In the genomic region with DNA sequence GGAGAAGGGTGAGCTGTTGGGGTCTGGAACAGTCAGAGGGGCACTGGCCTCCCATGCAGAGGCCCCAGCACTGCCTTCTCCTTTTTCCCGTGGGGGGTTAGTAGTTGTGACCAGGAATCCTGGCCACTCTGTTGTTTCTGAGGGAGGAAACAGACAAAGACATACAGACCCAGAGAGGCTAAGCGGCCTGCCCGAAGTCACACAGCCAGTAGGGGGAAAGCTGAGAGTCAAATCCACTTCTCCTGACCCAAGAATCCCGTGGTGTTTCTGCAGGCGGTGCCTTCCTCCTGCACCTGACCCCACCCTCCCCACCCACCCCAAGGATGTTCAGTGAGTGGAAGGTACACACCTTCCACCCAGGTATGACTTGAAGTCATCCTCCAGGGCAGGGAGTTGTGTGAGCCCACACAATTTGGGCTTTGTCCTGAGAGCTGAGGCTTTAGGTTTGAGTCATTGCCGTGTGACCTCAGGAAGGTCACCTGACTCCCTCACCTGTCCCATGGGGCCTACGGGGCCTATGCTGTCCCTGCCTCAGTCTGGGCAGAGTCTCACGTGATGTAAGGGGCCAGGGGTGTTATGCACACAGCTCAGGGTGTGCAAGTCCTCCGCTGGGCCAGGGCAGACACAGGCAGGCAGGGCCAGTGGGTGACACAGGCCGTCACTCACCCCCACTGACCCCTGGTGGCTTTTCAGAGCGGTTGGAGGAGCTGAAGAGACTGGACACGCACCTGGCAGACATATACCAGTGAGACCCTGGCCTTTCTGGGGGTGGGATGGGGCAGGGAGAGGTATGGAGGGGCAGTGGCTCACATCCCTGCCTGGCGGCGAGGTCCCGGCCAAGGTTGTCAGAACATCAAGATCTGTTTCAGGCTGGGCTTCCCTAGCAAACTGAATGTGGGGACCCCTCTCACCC, we compare ENCODE assay signal across 1 cellular context.
A peak's percentile ranks its signal among the peaks of the same experiment; 100 is the strongest.
TF ChIP-seq lines count a peak whose summit lies in the region.

No MANE protein-coding gene starts in this region.

TF ChIP-seq in HepG2, 621 proteins besides CTCF, POLR2A, EP300 and RAD21 (continued from another document and continues in another):
- TF ChIP-seq, protein P1, sequence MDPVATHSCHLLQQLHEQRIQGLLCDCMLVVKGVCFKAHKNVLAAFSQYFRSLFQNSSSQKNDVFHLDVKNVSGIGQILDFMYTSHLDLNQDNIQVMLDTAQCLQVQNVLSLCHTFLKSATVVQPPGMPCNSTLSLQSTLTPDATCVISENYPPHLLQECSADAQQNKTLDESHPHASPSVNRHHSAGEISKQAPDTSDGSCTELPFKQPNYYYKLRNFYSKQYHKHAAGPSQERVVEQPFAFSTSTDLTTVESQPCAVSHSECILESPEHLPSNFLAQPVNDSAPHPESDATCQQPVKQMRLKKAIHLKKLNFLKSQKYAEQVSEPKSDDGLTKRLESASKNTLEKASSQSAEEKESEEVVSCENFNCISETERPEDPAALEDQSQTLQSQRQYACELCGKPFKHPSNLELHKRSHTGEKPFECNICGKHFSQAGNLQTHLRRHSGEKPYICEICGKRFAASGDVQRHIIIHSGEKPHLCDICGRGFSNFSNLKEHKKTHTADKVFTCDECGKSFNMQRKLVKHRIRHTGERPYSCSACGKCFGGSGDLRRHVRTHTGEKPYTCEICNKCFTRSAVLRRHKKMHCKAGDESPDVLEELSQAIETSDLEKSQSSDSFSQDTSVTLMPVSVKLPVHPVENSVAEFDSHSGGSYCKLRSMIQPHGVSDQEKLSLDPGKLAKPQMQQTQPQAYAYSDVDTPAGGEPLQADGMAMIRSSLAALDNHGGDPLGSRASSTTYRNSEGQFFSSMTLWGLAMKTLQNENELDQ (CRISPR knock-in tag; IDR thresholded peaks at IDR 0.05; ENCODE audit: borderline replicate concordance), result no peak
- TF ChIP-seq ZNF746 (CRISPR knock-in tag; IDR thresholded peaks at IDR 0.05) (no peak), ZSCAN29 (CRISPR knock-in tag; conservative IDR thresholded peaks at IDR 0.05) (0 out of 2 replicates have a peak, but pooled peaks have one; percentile 6), ASH2L (IDR thresholded peaks at IDR 0.05; ENCODE audit: insufficient read length, low read depth, low read length) (no peak), ZNF329 (CRISPR knock-in tag; IDR thresholded peaks at IDR 0.05; ENCODE audit: low read depth) (no peak), ZNF570 (CRISPR knock-in tag; IDR thresholded peaks at IDR 0.05; ENCODE audit: borderline replicate concordance) (no peak), MEIS2 (CRISPR knock-in tag; IDR thresholded peaks at IDR 0.05) (no peak; the same call in 1 of the 2 replicates), MXD4 (CRISPR knock-in tag; IDR thresholded peaks at IDR 0.05) (no peak), ZNF460 (CRISPR knock-in tag; IDR thresholded peaks at IDR 0.05; ENCODE audit: borderline replicate concordance) (no peak), ZNF256 (CRISPR knock-in tag; conservative IDR thresholded peaks at IDR 0.05) (no peak), IRX3 (CRISPR knock-in tag; IDR thresholded peaks at IDR 0.05; ENCODE audit: borderline replicate concordance, low read depth) (no peak), ZNF451 (CRISPR knock-in tag; IDR thresholded peaks at IDR 0.05) (no peak), NFKB2 (CRISPR knock-in tag; IDR thresholded peaks at IDR 0.05; ENCODE audit: borderline replicate concordance) (no peak), ZNF546 (CRISPR knock-in tag; conservative IDR thresholded peaks at IDR 0.05) (no peak), PLRG1 (conservative IDR thresholded peaks at IDR 0.05) (no peak), NFIC (IDR thresholded peaks at IDR 0.05; ENCODE audit: low read length) (no peak), ZNF761 (CRISPR knock-in tag; conservative IDR thresholded peaks at IDR 0.05) (no peak), RBFOX2 (IDR thresholded peaks at IDR 0.05; ENCODE audit: low read depth, low read length) (no peak), ZNF703 (CRISPR knock-in tag; IDR thresholded peaks at IDR 0.05; ENCODE audit: borderline replicate concordance) (no peak), MYC (CRISPR knock-in tag; IDR thresholded peaks at IDR 0.05; ENCODE audit: borderline replicate concordance) (peak; percentile 14; the same call in 1 of the 2 replicates), HHEX (CRISPR knock-in tag; IDR thresholded peaks at IDR 0.05) (no peak), HMG20B (CRISPR knock-in tag; conservative IDR thresholded peaks at IDR 0.05) (peak; percentile 32; the same call in 1 of the 2 replicates), ISL2 (CRISPR knock-in tag; IDR thresholded peaks at IDR 0.05) (no peak)
- TF ChIP-seq, protein P2, sequence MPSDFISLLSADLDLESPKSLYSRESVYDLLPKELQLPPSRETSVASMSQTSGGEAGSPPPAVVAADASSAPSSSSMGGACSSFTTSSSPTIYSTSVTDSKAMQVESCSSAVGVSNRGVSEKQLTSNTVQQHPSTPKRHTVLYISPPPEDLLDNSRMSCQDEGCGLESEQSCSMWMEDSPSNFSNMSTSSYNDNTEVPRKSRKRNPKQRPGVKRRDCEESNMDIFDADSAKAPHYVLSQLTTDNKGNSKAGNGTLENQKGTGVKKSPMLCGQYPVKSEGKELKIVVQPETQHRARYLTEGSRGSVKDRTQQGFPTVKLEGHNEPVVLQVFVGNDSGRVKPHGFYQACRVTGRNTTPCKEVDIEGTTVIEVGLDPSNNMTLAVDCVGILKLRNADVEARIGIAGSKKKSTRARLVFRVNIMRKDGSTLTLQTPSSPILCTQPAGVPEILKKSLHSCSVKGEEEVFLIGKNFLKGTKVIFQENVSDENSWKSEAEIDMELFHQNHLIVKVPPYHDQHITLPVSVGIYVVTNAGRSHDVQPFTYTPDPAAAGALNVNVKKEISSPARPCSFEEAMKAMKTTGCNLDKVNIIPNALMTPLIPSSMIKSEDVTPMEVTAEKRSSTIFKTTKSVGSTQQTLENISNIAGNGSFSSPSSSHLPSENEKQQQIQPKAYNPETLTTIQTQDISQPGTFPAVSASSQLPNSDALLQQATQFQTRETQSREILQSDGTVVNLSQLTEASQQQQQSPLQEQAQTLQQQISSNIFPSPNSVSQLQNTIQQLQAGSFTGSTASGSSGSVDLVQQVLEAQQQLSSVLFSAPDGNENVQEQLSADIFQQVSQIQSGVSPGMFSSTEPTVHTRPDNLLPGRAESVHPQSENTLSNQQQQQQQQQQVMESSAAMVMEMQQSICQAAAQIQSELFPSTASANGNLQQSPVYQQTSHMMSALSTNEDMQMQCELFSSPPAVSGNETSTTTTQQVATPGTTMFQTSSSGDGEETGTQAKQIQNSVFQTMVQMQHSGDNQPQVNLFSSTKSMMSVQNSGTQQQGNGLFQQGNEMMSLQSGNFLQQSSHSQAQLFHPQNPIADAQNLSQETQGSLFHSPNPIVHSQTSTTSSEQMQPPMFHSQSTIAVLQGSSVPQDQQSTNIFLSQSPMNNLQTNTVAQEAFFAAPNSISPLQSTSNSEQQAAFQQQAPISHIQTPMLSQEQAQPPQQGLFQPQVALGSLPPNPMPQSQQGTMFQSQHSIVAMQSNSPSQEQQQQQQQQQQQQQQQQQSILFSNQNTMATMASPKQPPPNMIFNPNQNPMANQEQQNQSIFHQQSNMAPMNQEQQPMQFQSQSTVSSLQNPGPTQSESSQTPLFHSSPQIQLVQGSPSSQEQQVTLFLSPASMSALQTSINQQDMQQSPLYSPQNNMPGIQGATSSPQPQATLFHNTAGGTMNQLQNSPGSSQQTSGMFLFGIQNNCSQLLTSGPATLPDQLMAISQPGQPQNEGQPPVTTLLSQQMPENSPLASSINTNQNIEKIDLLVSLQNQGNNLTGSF (CRISPR knock-in tag; IDR thresholded peaks at IDR 0.05), result no peak
- TF ChIP-seq, protein P3, sequence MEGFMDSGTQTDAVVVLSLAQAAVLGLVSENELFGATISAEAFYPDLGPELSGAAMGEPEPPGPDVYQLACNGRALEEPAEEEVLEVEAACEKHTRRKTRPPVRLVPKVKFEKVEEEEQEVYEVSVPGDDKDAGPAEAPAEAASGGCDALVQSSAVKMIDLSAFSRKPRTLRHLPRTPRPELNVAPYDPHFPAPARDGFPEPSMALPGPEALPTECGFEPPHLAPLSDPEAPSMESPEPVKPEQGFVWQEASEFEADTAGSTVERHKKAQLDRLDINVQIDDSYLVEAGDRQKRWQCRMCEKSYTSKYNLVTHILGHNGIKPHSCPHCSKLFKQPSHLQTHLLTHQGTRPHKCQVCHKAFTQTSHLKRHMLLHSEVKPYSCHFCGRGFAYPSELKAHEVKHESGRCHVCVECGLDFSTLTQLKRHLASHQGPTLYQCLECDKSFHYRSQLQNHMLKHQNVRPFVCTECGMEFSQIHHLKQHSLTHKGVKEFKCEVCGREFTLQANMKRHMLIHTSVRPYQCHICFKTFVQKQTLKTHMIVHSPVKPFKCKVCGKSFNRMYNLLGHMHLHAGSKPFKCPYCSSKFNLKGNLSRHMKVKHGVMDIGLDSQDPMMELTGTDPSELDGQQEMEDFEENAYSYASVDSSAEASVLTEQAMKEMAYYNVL (CRISPR knock-in tag; IDR thresholded peaks at IDR 0.05; ENCODE audit: borderline replicate concordance), result no peak
- TF ChIP-seq, protein P4, sequence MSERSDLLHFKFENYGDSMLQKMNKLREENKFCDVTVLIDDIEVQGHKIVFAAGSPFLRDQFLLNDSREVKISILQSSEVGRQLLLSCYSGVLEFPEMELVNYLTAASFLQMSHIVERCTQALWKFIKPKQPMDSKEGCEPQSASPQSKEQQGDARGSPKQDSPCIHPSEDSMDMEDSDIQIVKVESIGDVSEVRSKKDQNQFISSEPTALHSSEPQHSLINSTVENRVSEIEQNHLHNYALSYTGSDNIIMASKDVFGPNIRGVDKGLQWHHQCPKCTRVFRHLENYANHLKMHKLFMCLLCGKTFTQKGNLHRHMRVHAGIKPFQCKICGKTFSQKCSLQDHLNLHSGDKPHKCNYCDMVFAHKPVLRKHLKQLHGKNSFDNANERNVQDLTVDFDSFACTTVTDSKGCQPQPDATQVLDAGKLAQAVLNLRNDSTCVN (CRISPR knock-in tag; IDR thresholded peaks at IDR 0.05; ENCODE audit: borderline replicate concordance), result no peak
- TF ChIP-seq, protein P5, sequence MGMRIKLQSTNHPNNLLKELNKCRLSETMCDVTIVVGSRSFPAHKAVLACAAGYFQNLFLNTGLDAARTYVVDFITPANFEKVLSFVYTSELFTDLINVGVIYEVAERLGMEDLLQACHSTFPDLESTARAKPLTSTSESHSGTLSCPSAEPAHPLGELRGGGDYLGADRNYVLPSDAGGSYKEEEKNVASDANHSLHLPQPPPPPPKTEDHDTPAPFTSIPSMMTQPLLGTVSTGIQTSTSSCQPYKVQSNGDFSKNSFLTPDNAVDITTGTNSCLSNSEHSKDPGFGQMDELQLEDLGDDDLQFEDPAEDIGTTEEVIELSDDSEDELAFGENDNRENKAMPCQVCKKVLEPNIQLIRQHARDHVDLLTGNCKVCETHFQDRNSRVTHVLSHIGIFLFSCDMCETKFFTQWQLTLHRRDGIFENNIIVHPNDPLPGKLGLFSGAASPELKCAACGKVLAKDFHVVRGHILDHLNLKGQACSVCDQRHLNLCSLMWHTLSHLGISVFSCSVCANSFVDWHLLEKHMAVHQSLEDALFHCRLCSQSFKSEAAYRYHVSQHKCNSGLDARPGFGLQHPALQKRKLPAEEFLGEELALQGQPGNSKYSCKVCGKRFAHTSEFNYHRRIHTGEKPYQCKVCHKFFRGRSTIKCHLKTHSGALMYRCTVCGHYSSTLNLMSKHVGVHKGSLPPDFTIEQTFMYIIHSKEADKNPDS (CRISPR knock-in tag; IDR thresholded peaks at IDR 0.05), result no peak
- TF ChIP-seq, protein P6, sequence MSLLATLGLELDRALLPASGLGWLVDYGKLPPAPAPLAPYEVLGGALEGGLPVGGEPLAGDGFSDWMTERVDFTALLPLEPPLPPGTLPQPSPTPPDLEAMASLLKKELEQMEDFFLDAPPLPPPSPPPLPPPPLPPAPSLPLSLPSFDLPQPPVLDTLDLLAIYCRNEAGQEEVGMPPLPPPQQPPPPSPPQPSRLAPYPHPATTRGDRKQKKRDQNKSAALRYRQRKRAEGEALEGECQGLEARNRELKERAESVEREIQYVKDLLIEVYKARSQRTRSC (CRISPR knock-in tag; IDR thresholded peaks at IDR 0.05; ENCODE audit: low read depth), result no peak
- TF ChIP-seq, protein P7, sequence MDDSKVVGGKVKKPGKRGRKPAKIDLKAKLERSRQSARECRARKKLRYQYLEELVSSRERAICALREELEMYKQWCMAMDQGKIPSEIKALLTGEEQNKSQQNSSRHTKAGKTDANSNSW (CRISPR knock-in tag; IDR thresholded peaks at IDR 0.05; ENCODE audit: borderline replicate concordance), result no peak
- TF ChIP-seq, protein P8, sequence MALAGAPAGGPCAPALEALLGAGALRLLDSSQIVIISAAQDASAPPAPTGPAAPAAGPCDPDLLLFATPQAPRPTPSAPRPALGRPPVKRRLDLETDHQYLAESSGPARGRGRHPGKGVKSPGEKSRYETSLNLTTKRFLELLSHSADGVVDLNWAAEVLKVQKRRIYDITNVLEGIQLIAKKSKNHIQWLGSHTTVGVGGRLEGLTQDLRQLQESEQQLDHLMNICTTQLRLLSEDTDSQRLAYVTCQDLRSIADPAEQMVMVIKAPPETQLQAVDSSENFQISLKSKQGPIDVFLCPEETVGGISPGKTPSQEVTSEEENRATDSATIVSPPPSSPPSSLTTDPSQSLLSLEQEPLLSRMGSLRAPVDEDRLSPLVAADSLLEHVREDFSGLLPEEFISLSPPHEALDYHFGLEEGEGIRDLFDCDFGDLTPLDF (CRISPR knock-in tag; IDR thresholded peaks at IDR 0.05), result no peak
- TF ChIP-seq, protein P9, sequence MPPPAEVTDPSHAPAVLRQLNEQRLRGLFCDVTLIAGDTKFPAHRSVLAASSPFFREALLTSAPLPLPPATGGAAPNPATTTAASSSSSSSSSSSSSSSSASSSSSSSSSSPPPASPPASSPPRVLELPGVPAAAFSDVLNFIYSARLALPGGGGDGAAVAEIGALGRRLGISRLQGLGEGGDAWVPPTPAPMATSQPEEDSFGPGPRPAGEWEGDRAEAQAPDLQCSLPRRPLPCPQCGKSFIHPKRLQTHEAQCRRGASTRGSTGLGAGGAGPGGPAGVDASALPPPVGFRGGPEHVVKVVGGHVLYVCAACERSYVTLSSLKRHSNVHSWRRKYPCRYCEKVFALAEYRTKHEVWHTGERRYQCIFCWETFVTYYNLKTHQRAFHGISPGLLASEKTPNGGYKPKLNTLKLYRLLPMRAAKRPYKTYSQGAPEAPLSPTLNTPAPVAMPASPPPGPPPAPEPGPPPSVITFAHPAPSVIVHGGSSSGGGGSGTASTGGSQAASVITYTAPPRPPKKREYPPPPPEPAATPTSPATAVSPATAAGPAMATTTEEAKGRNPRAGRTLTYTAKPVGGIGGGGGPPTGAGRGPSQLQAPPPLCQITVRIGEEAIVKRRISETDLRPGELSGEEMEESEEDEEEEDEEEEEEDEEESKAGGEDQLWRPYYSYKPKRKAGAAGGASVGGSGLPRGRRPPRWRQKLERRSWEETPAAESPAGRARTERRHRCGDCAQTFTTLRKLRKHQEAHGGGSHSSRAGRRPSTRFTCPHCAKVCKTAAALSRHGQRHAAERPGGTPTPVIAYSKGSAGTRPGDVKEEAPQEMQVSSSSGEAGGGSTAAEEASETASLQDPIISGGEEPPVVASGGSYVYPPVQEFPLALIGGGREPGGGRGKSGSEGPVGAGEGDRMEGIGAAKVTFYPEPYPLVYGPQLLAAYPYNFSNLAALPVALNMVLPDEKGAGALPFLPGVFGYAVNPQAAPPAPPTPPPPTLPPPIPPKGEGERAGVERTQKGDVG (CRISPR knock-in tag; IDR thresholded peaks at IDR 0.05; ENCODE audit: borderline replicate concordance), result 0 out of 2 replicates have a peak, but pooled peaks have one; percentile 3
